ENCODE assay signal across 1 cellular context in the genomic region with DNA sequence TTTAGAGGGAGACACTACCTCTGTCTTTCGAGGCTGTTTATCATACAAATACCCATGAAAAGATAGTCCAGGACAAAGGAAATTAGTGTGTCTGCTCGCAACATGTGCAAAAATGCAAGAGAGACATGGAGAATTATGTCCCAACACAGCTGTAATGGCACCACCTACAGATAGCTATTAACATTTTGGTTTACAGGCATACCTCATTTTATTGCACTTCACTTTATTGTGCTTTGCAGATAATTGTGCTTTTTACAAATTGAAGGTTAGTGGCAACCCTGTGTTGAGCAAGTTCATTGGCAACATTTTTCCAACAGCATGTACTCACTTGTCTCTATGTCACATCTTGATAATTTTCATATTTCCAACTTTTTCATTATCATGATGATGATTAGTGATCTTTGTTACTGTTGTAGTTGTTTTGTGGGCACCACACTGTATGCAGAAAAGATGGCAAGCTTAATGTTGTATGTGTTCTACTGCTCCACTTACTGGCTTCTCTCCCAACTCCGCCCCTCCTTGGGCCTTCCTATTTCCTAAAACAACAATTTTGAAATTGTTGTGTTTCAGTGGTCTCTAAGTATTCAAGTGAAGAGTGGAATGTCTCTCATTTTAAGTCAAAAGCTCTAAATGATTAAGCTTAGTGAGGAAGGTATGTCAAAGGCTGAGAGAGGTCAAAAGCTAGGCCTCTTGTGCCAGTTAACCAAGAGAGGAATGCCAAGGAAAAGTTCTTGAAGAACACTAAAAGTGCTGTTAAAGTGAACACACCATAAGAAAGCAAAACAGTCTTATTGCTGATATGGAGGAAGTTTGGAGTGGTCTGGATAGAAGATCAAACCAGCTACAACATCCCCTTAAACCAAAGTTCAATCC.
TF ChIP-seq lines count a peak whose summit lies in the region.

No MANE protein-coding gene starts in this region.

TF ChIP-seq in IMR-90, 13 proteins besides CTCF, POLR2A, EP300 and RAD21 (continued from another document):
- TF ChIP-seq, protein P1, sequence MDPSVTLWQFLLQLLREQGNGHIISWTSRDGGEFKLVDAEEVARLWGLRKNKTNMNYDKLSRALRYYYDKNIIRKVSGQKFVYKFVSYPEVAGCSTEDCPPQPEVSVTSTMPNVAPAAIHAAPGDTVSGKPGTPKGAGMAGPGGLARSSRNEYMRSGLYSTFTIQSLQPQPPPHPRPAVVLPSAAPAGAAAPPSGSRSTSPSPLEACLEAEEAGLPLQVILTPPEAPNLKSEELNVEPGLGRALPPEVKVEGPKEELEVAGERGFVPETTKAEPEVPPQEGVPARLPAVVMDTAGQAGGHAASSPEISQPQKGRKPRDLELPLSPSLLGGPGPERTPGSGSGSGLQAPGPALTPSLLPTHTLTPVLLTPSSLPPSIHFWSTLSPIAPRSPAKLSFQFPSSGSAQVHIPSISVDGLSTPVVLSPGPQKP (IDR thresholded peaks at IDR 0.05; ENCODE audit: borderline replicate concordance, low read depth, low read length) = no peak
- TF ChIP-seq CHD1 (IDR thresholded peaks at IDR 0.05; ENCODE audit: low read depth, low read length) (no peak), MAFK (IDR thresholded peaks at IDR 0.05; ENCODE audit: low read depth, low read length) (no peak), BHLHE40 (IDR thresholded peaks at IDR 0.05; ENCODE audit: low read depth, low read length) (no peak), RFX5 (IDR thresholded peaks at IDR 0.05; ENCODE audit: low read depth, low read length) (no peak), NFE2L2 (IDR thresholded peaks at IDR 0.05; ENCODE audit: low read depth, low read length) (no peak)
- TF ChIP-seq, protein P2, sequence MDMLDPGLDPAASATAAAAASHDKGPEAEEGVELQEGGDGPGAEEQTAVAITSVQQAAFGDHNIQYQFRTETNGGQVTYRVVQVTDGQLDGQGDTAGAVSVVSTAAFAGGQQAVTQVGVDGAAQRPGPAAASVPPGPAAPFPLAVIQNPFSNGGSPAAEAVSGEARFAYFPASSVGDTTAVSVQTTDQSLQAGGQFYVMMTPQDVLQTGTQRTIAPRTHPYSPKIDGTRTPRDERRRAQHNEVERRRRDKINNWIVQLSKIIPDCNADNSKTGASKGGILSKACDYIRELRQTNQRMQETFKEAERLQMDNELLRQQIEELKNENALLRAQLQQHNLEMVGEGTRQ (IDR thresholded peaks at IDR 0.05; ENCODE audit: low read depth, low read length) = no peak
